ENCODE assay signal across 14 cellular contexts in the genomic region with DNA sequence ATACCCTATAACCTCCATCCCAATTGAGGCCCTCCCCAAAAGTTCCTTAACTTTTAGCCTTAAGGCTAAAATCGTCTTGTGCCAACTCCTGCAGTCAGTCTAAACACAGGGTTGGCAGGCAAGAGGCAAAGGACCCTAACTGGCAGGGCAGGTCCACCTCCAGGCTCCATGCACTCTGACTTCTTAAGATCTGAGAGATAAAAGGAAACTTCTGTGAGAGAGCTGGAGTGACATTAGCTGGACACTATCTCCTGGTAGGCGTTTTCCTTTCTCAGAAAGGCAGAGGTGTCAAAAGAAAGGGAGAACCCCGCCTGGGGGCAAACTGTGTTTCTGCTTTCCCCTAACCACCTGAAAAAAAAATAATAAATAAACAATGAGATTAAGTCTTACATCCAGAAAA. TPM values are rescaled to one million over a fixed set of nuclear protein-coding genes. Genes with fewer than 3 reads are reported as not detected.
A peak's percentile ranks its signal among the peaks of the same experiment; 100 is the strongest.
DNase-seq lines count a peak whose midpoint lies in the region; ATAC-seq and TF ChIP-seq lines count a peak whose summit lies in the region.
"Had no signal": no experiment of that assay in that cellular context is flagged by ENCODE, and none has a peak within 500 bp of the region (broad histone marks: within the 10 kb centered on the region; RNA-seq: fewer than 3 reads in every experiment).

No MANE protein-coding gene starts in this region.

- intact Hi-C loops in CD8-positive, alpha-beta T cell (cut with DNase I, micrococcal nuclease), result loop anchor here in 1 of 2 experiments (10.0 kb wide), 1 partner anchor 643 kb away; a partner anchor contains a TSS

- no peak for DNase-seq in stimulated activated naive CD8-positive, alpha-beta T cell treated with anti-CD3 and anti-CD28 coated beads, Interleukin-15, Interleukin-2, amounts not matched to agents 100 U/mL and 50 U/mL, for 24 hours
- DNase-seq in WTC11 (ENCODE audit: low spot score) (no peak), glutamatergic neuron (no peak), medulla oblongata (ENCODE audit: extremely low spot score) (no peak), Karpas-422 (no peak)
- no peak for DNase-seq in CD8-positive, alpha-beta T cell
- DNase-seq: activated CD4-positive, alpha-beta T cell treated with anti-CD3 and anti-CD28 coated beads, Interleukin-2, amount 50 U/mL, for 48 hours; MG63; nucleus accumbens; Right ventricle myocardium superior had no signal

- H3K4me2 ChIP-seq in Karpas-422 (ENCODE audit: low read depth, low read length, poor library complexity, severe bottlenecking), result no peak overlapping the region

- no peak overlapping the region for H2AFZ ChIP-seq in Karpas-422 (ENCODE audit: low read length)

- H3K36me3 Mint-ChIP-seq in stimulated activated naive CD8-positive, alpha-beta T cell treated with anti-CD3 and anti-CD28 coated beads, Interleukin-15, Interleukin-2, amounts not matched to agents 100 ng/mL and 50 ng/mL, for 24 hours (ENCODE audit: low read depth), result peaks cover 52% of the 10 kb centered on the region
- H3K36me3 Mint-ChIP-seq in WTC11 (peaks cover 14% of the 10 kb centered on the region; the same call in 1 of the 2 replicates), glutamatergic neuron (ENCODE audit: unreplicated experiment) (no peaks in the 10 kb centered on the region)
- peaks cover 7% of the 10 kb centered on the region for H3K36me3 Mint-ChIP-seq in CD8-positive, alpha-beta T cell
- H3K36me3 Mint-ChIP-seq: memory B cell had no signal

- H3K4me3 ChIP-seq in Karpas-422 (ENCODE audit: low read length), result no peak overlapping the region
- H3K4me3 ChIP-seq in CD8-positive, alpha-beta T cell (ENCODE audit: low read depth, low read length), result no peak overlapping the region
- H3K4me3 ChIP-seq: MG63, skin epidermis had no signal

- no peaks in the 10 kb centered on the region for H3K9me2 ChIP-seq in Karpas-422 (replicated peaks; ENCODE audit: insufficient read depth, low read length)

- H3K9me3 ChIP-seq in Karpas-422 (ENCODE audit: low read length), result no peaks in the 10 kb centered on the region
- H3K9me3 ChIP-seq in CD8-positive, alpha-beta T cell (ENCODE audit: low read length), result no peaks in the 10 kb centered on the region
- H3K9me3 ChIP-seq: MG63 had no signal

- H3K9me3 Mint-ChIP-seq in stimulated activated naive CD8-positive, alpha-beta T cell treated with anti-CD3 and anti-CD28 coated beads, Interleukin-15, Interleukin-2, amounts not matched to agents 100 ng/mL and 50 ng/mL, for 24 hours, result no peaks in the 10 kb centered on the region
- H3K9me3 Mint-ChIP-seq in WTC11, result no peaks in the 10 kb centered on the region
- H3K9me3 Mint-ChIP-seq in glutamatergic neuron (ENCODE audit: unreplicated experiment), result peaks cover 4% of the 10 kb centered on the region
- H3K9me3 Mint-ChIP-seq in CD8-positive, alpha-beta T cell, result no peaks in the 10 kb centered on the region
- H3K9me3 Mint-ChIP-seq: memory B cell had no signal

- H3K27ac ChIP-seq in Karpas-422 (ENCODE audit: low read length), result no peak overlapping the region
- H3K27ac ChIP-seq in CD8-positive, alpha-beta T cell (ENCODE audit: low read depth, low read length), result no peak overlapping the region

- H3K27me3 ChIP-seq in Karpas-422 (ENCODE audit: low read length), result no peaks in the 10 kb centered on the region; the same call in 1 of the 2 replicates
- no peaks in the 10 kb centered on the region for H3K27me3 ChIP-seq in CD8-positive, alpha-beta T cell (ENCODE audit: insufficient read depth, low read length)
- H3K27me3 ChIP-seq: MG63 had no signal

- H3K4me1 Mint-ChIP-seq in stimulated activated naive CD8-positive, alpha-beta T cell treated with anti-CD3 and anti-CD28 coated beads, Interleukin-15, Interleukin-2, amounts not matched to agents 100 ng/mL and 50 ng/mL, for 24 hours (ENCODE audit: low read depth), result peaks cover 82% of the 10 kb centered on the region
- H3K4me1 Mint-ChIP-seq in WTC11, result peaks cover 75% of the 10 kb centered on the region
- peaks cover 35% of the 10 kb centered on the region for H3K4me1 Mint-ChIP-seq in glutamatergic neuron (ENCODE audit: low read depth, unreplicated experiment)
- peaks cover 80% of the 10 kb centered on the region for H3K4me1 Mint-ChIP-seq in CD8-positive, alpha-beta T cell (ENCODE audit: low read depth)

- no peak for ATAC-seq in stimulated activated naive CD8-positive, alpha-beta T cell treated with anti-CD3 and anti-CD28 coated beads, Interleukin-15, Interleukin-2, amounts not matched to agents 100 U/mL and 50 U/mL, for 24 hours
- ATAC-seq in WTC11 (no peak), GM19467 (IDR thresholded peaks at IDR 0.05; ENCODE audit: unreplicated experiment) (no peak)
- no peak for ATAC-seq in CD8-positive, alpha-beta T cell

- peaks cover 46% of the 10 kb centered on the region for H3K4me1 ChIP-seq in Karpas-422 (ENCODE audit: low read length)
- peaks cover 64% of the 10 kb centered on the region for H3K4me1 ChIP-seq in CD8-positive, alpha-beta T cell (ENCODE audit: insufficient read depth, low read length)

- peaks cover 26% of the 10 kb centered on the region for H3K79me2 ChIP-seq in Karpas-422 (ENCODE audit: low read length)

- no peaks in the 10 kb centered on the region; the same call in 1 of the 2 replicates for H3K36me3 ChIP-seq in Karpas-422 (ENCODE audit: insufficient read depth, low read length)
- H3K36me3 ChIP-seq in CD8-positive, alpha-beta T cell (ENCODE audit: insufficient read depth, low read length), result no peaks in the 10 kb centered on the region

- H3K27me3 Mint-ChIP-seq in stimulated activated naive CD8-positive, alpha-beta T cell treated with anti-CD3 and anti-CD28 coated beads, Interleukin-15, Interleukin-2, amounts not matched to agents 100 ng/mL and 50 ng/mL, for 24 hours, result no peaks in the 10 kb centered on the region
- H3K27me3 Mint-ChIP-seq in WTC11 (ENCODE audit: low read depth) (no peaks in the 10 kb centered on the region), glutamatergic neuron (ENCODE audit: unreplicated experiment) (peaks cover 6% of the 10 kb centered on the region)
- H3K27me3 Mint-ChIP-seq in CD8-positive, alpha-beta T cell (ENCODE audit: low read depth), result no peaks in the 10 kb centered on the region
- H3K27me3 Mint-ChIP-seq: memory B cell had no signal

- no peak overlapping the region for H3K9ac ChIP-seq in Karpas-422 (ENCODE audit: low read length)

- peak overlapping the region; percentile 55 for H3K4me3 Mint-ChIP-seq in stimulated activated naive CD8-positive, alpha-beta T cell treated with anti-CD3 and anti-CD28 coated beads, Interleukin-15, Interleukin-2, amounts not matched to agents 100 ng/mL and 50 ng/mL, for 24 hours
- peak overlapping the region; percentile 38 for H3K4me3 Mint-ChIP-seq in WTC11
- peak overlapping the region; percentile 25 for H3K4me3 Mint-ChIP-seq in glutamatergic neuron (ENCODE audit: unreplicated experiment)
- no peak overlapping the region for H3K4me3 Mint-ChIP-seq in CD8-positive, alpha-beta T cell
- H3K4me3 Mint-ChIP-seq: memory B cell had no signal

- POLR2A ChIA-PET in WTC11 (lab: Charles Lee), result interaction anchor here (0.6 kb wide), 1 partner anchor 130 kb away, joined by 3 read pairs; no protein-coding TSS in a partner anchor
- POLR2A ChIA-PET in CD8-positive, alpha-beta T cell (lab: Charles Lee), result no interaction called here

- H4K20me1 ChIP-seq in Karpas-422 (ENCODE audit: insufficient read depth, low read depth, low read length), result peaks cover 55% of the 10 kb centered on the region

- no peak for TF ChIP-seq CTCF in WTC11 (IDR thresholded peaks at IDR 0.05)
- no peak for TF ChIP-seq CTCF in glutamatergic neuron (IDR thresholded peaks at IDR 0.05; ENCODE audit: partially characterized antibody, unreplicated experiment)
- TF ChIP-seq CTCF in CD8-positive, alpha-beta T cell (IDR thresholded peaks at IDR 0.05), result no peak

- CTCF ChIA-PET in WTC11 (lab: Charles Lee), result interaction anchor here (0.8 to 4.7 kb wide), 3 partner anchors 114 to 241 kb away, joined by 3 to 20 read pairs (median 4); no protein-coding TSS in a partner anchor
- CTCF ChIA-PET in CD8-positive, alpha-beta T cell (lab: Charles Lee), result interaction anchor here (0.9 to 1.8 kb wide), 4 partner anchors 9 to 160 kb away, joined by 3 to 10 read pairs (median 3); no protein-coding TSS in a partner anchor

- H3K27ac Mint-ChIP-seq in stimulated activated naive CD8-positive, alpha-beta T cell treated with anti-CD3 and anti-CD28 coated beads, Interleukin-15, Interleukin-2, amounts not matched to agents 100 ng/mL and 50 ng/mL, for 24 hours, result peak overlapping the region; percentile 45
- no peak overlapping the region for H3K27ac Mint-ChIP-seq in WTC11
- H3K27ac Mint-ChIP-seq in glutamatergic neuron (ENCODE audit: unreplicated experiment), result no peak overlapping the region
- H3K27ac Mint-ChIP-seq in CD8-positive, alpha-beta T cell, result no peak overlapping the region

TF ChIP-seq in WTC11, 78 proteins besides CTCF, POLR2A, EP300 and RAD21 (continues in another document):
- TF ChIP-seq, protein P1, sequence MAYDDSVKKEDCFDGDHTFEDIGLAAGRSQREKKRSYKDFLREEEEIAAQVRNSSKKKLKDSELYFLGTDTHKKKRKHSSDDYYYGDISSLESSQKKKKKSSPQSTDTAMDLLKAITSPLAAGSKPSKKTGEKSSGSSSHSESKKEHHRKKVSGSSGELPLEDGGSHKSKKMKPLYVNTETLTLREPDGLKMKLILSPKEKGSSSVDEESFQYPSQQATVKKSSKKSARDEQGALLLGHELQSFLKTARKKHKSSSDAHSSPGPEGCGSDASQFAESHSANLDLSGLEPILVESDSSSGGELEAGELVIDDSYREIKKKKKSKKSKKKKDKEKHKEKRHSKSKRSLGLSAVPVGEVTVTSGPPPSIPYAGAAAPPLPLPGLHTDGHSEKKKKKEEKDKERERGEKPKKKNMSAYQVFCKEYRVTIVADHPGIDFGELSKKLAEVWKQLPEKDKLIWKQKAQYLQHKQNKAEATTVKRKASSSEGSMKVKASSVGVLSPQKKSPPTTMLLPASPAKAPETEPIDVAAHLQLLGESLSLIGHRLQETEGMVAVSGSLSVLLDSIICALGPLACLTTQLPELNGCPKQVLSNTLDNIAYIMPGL (CRISPR knock-in tag; IDR thresholded peaks at IDR 0.05), result no peak
- TF ChIP-seq TP53 (CRISPR knock-in tag; IDR thresholded peaks at IDR 0.05), result no peak

RNA-seq across cellular contexts. Expression of a gene that starts 3.6 kb away (rescaled TPM):
- total RNA-seq in WTC11 (2021) (56.3 to 59.1 TPM (median 57.4 TPM) in 3 replicates), glutamatergic neuron (ENCODE audit: unreplicated experiment) (38.2 TPM)
- 10.5 and 11.4 TPM in 2 replicates for total RNA-seq in Karpas-422 (2014; rRNA removed; shearing (Covaris generic); ENCODE audit: low replicate concordance)
- 10 to 100 TPM; 15.4 to 15.6 TPM for total RNA-seq in CD8-positive, alpha-beta T cell

RNA-seq across cellular contexts. Expression of a gene that starts 29.0 kb away (rescaled TPM):
- total RNA-seq in WTC11 (2021) (38.2 to 43.8 TPM (median 39.3 TPM) in 3 replicates), glutamatergic neuron (ENCODE audit: unreplicated experiment) (46.9 TPM)
- 14.9 and 27.2 TPM in 2 replicates for total RNA-seq in Karpas-422 (2014; rRNA removed; shearing (Covaris generic); ENCODE audit: low replicate concordance)
- total RNA-seq in CD8-positive, alpha-beta T cell, result 10 to 100 TPM; 46.0 to 50.4 TPM

RNA-seq across cellular contexts. Expression of a gene that starts 46.8 kb away (rescaled TPM):
- total RNA-seq in WTC11 (2021) (144 to 170 TPM (median 151 TPM) in 3 replicates), glutamatergic neuron (ENCODE audit: unreplicated experiment) (73.5 TPM)
- 52.3 and 53.4 TPM in 2 replicates for total RNA-seq in Karpas-422 (2014; rRNA removed; shearing (Covaris generic); ENCODE audit: low replicate concordance)
- 100 to 1,000 TPM; 228 to 247 TPM for total RNA-seq in CD8-positive, alpha-beta T cell
